In genomic region chr1:6635161-6635909, GRCh38 we compare ENCODE assay signal across 19 cellular contexts.
"Had no signal": no experiment of that assay in that cellular context is flagged by ENCODE, and none has a peak within 500 bp of the region (broad histone marks: within the 10 kb centered on the region; RNA-seq: fewer than 3 reads in every experiment).

No MANE protein-coding gene starts in this region.

- H2AFZ ChIP-seq: parathyroid adenoma had no signal

- H3K4me1 ChIP-seq: adrenal gland, colonic mucosa, parathyroid adenoma, uterus had no signal

- H3K27me3 ChIP-seq: adrenal gland, body of pancreas, cardiac muscle cell, colonic mucosa, esophagus squamous epithelium, uterus had no signal

- H3K36me3 Mint-ChIP-seq: naive B cell had no signal

- H3K4me3 ChIP-seq: adrenal gland, body of pancreas, cardiac muscle cell, colonic mucosa, esophagus squamous epithelium, thoracic aorta, uterus had no signal

- H3K9me3 ChIP-seq: adrenal gland, body of pancreas, colonic mucosa, esophagus squamous epithelium, thoracic aorta, uterus had no signal

- H3K27ac ChIP-seq: adrenal gland, cardiac muscle cell, colonic mucosa, epithelial cell of prostate, parathyroid adenoma, thoracic aorta, uterus had no signal

- H3K4me1 Mint-ChIP-seq: activated CD4-positive, alpha-beta memory T cell treated with anti-CD3 and anti-CD28 coated beads, Interleukin-2, amount 10 ng/mL, durations not matched to agents 7 days and 5 days; activated CD4-positive, alpha-beta T cell treated with anti-CD3 and anti-CD28 coated beads, Interleukin-2, amount 10 ng/mL, durations not matched to agents 7 days and 5 days; activated naive CD8-positive, alpha-beta T cell treated with anti-CD3 and anti-CD28 coated beads for 36 hours; naive B cell; nephron progenitor cell; WTC11 had no signal

- H3K27me3 Mint-ChIP-seq: activated CD4-positive, alpha-beta memory T cell treated with anti-CD3 and anti-CD28 coated beads, Interleukin-2, amount 10 ng/mL, durations not matched to agents 7 days and 5 days; activated CD4-positive, alpha-beta T cell treated with anti-CD3 and anti-CD28 coated beads, Interleukin-2, amount 10 ng/mL, durations not matched to agents 7 days and 5 days; activated naive CD8-positive, alpha-beta T cell treated with anti-CD3 and anti-CD28 coated beads for 36 hours; naive B cell; type B pancreatic cell had no signal

- H3K9ac ChIP-seq: parathyroid adenoma had no signal

- DNase-seq: cerebellar nuclear complex; effector CD8-positive, alpha-beta T cell; esophagus squamous epithelium; foreskin melanocyte; naive B cell had no signal

- H3K4me3 Mint-ChIP-seq: activated CD4-positive, alpha-beta memory T cell treated with anti-CD3 and anti-CD28 coated beads, Interleukin-2, amount 10 ng/mL, durations not matched to agents 7 days and 5 days; activated CD4-positive, alpha-beta T cell treated with anti-CD3 and anti-CD28 coated beads, Interleukin-2, amount 10 ng/mL, durations not matched to agents 7 days and 5 days; activated naive CD8-positive, alpha-beta T cell treated with anti-CD3 and anti-CD28 coated beads for 36 hours; nephron progenitor cell; type B pancreatic cell; WTC11 had no signal

- H3K36me3 ChIP-seq: uterus had no signal

- H3K27ac Mint-ChIP-seq: activated CD4-positive, alpha-beta memory T cell treated with anti-CD3 and anti-CD28 coated beads, Interleukin-2, amount 10 ng/mL, durations not matched to agents 7 days and 5 days; activated CD4-positive, alpha-beta T cell treated with anti-CD3 and anti-CD28 coated beads, Interleukin-2, amount 10 ng/mL, durations not matched to agents 7 days and 5 days; activated naive CD8-positive, alpha-beta T cell treated with anti-CD3 and anti-CD28 coated beads for 36 hours; naive B cell; type B pancreatic cell; WTC11 had no signal

- H3K9me3 Mint-ChIP-seq: activated CD4-positive, alpha-beta memory T cell treated with anti-CD3 and anti-CD28 coated beads, Interleukin-2, amount 10 ng/mL, durations not matched to agents 7 days and 5 days; activated CD4-positive, alpha-beta T cell treated with anti-CD3 and anti-CD28 coated beads, Interleukin-2, amount 10 ng/mL, durations not matched to agents 7 days and 5 days; activated naive CD8-positive, alpha-beta T cell treated with anti-CD3 and anti-CD28 coated beads for 36 hours; naive B cell; nephron progenitor cell; type B pancreatic cell; WTC11 had no signal
